Comparison of ENCODE assay signal across 23 cellular contexts in genomic region chr17:41540921-41541625, GRCh38. TPM values are rescaled to one million over a fixed set of nuclear protein-coding genes. Genes with fewer than 3 reads are reported as not detected.
A peak's percentile ranks its signal among the peaks of the same experiment; 100 is the strongest.
DNase-seq lines count a peak whose midpoint lies in the region; ATAC-seq and TF ChIP-seq lines count a peak whose summit lies in the region.
"Had no signal": no experiment of that assay in that cellular context is flagged by ENCODE, and none has a peak within 500 bp of the region (broad histone marks: within the 10 kb centered on the region; RNA-seq: fewer than 3 reads in every experiment).

No MANE protein-coding gene starts in this region.

- H3K18ac ChIP-seq in H9 (ENCODE audit: insufficient read length, low read depth, low read length) = no peak overlapping the region

- intact Hi-C loops in Panc1 (cut with micrococcal nuclease; ENCODE audit: unreplicated experiment) (no loop called here), heart right ventricle (cut with DNase I) (loop anchor here in 4 of 10 donors (1.0 to 10.0 kb wide), 3 partner anchors 626 to 736 kb away; no protein-coding TSS in a partner anchor)

- no peak overlapping the region for H3T11ph ChIP-seq in H9 (ENCODE audit: low read length)

- H3K14ac ChIP-seq in H9 (ENCODE audit: insufficient read depth, low read length) = no peak overlapping the region; the same call in 1 of the 2 replicates

- H3K79me2 ChIP-seq in H9 (ENCODE audit: insufficient read depth, low read length) = no peaks in the 10 kb centered on the region

- WGBS in H9 (ENCODE audit: extremely low coverage, insufficient read length, low lambda C conversion rate) = no CpG with 5 or more reads among the region's 10 CpGs
- WGBS in heart right ventricle, 2 donors = 72 to 73% methylated on average over 10 of the region's 10 CpGs

- no peak overlapping the region for H4K8ac ChIP-seq in H9 (replicated peaks; ENCODE audit: insufficient read length, low read depth, low read length)

- no peak overlapping the region for H3K9ac ChIP-seq in H9 (ENCODE audit: extremely low read depth, insufficient read length, low read length)

- peaks cover 0 to 3% of the 10 kb centered on the region in 2 experiments; a peak in 2 of 5 replicates for H3K9me3 Mint-ChIP-seq in H9
- H3K9me3 Mint-ChIP-seq: activated naive CD4-positive, alpha-beta T cell treated with anti-CD3 and anti-CD28 coated beads for 36 hours had no signal

- no peak overlapping the region for H3K4ac ChIP-seq in H9 (ENCODE audit: low read depth, low read length)

- POLR2A ChIA-PET in Panc1 (lab: Charles Lee) = interaction anchor here (0.5 kb wide), 1 partner anchor 139 kb away, joined by 9 read pairs; no protein-coding TSS in a partner anchor

- peaks cover 6% of the 10 kb centered on the region for H3K27me3 Mint-ChIP-seq in H9 (ENCODE audit: low read depth)

- H3K36me3 Mint-ChIP-seq in H9 (ENCODE audit: insufficient read depth in 1 of 3, low read depth in 3 of 3) = no peaks in the 10 kb centered on the region

- no peak overlapping the region for H3K56ac ChIP-seq in H9 (ENCODE audit: insufficient read length, low read depth, low read length)

- no peak overlapping the region for H4K91ac ChIP-seq in H9 (ENCODE audit: insufficient read length, low read depth, low read length)

- ATAC-seq in Panc1 (no peak), heart right ventricle (no peak), HG03565 (IDR thresholded peaks at IDR 0.05; ENCODE audit: unreplicated experiment) (no peak)

- no peak overlapping the region for H2AFZ ChIP-seq in H9 (ENCODE audit: low read length)

- no peaks in the 10 kb centered on the region for H3K23me2 ChIP-seq in H9 (ENCODE audit: insufficient read length, low read depth, low read length, poor library complexity, severe bottlenecking)

- H3K27me3 ChIP-seq in H9 (ENCODE audit: insufficient read depth, low read length) (no peaks in the 10 kb centered on the region), Panc1 (ENCODE audit: control insufficient read depth, insufficient read depth, low read length) (no peaks in the 10 kb centered on the region), heart right ventricle (peaks cover 0 to 23% (median 15%) of the 10 kb centered on the region in 7 donors)

- no peak overlapping the region for H3K4me3 Mint-ChIP-seq in H9
- H3K4me3 Mint-ChIP-seq: activated naive CD4-positive, alpha-beta T cell treated with anti-CD3 and anti-CD28 coated beads for 36 hours had no signal

- no peaks in the 10 kb centered on the region for H3K79me1 ChIP-seq in H9 (ENCODE audit: insufficient read depth, low read depth, low read length, poor library complexity, severe bottlenecking)

- no peak overlapping the region for H2BK12ac ChIP-seq in H9 (ENCODE audit: insufficient read length, low read depth, low read length)

- H3K4me1 Mint-ChIP-seq in H9 = peaks cover 46 to 68% of the 10 kb centered on the region in 2 experiments

- no peak overlapping the region for H2BK5ac ChIP-seq in H9 (ENCODE audit: insufficient read length, low read length)

- no peak overlapping the region for H2BK120ac ChIP-seq in H9 (ENCODE audit: low read depth, low read length, poor library complexity, severe bottlenecking)

- H2BK20ac ChIP-seq in H9 (ENCODE audit: low read depth, low read length, poor library complexity, severe bottlenecking) = no peak overlapping the region

- no peak overlapping the region for H3K23ac ChIP-seq in H9 (ENCODE audit: insufficient read length, low read depth, low read length)

- H4K20me1 ChIP-seq in H9 (ENCODE audit: control insufficient read depth, insufficient read depth, insufficient read length) = no peaks in the 10 kb centered on the region

- in situ Hi-C loops in Panc1 (cut with HindIII; ENCODE audit: low pct_unique_long_range_greater_than_20kb, low sequenced_read_pairs) = loop anchor here (25.0 kb wide), 1 partner anchor 96 kb away; no protein-coding TSS in a partner anchor

- no peak for TF ChIP-seq CTCF in H9 (conservative IDR thresholded peaks at IDR 0.05)
- no peak for TF ChIP-seq CTCF in Panc1 (IDR thresholded peaks at IDR 0.05)
- no peak for TF ChIP-seq CTCF in heart right ventricle (IDR thresholded peaks at IDR 0.05)

- no peak overlapping the region for H3K27ac ChIP-seq in H9 (ENCODE audit: insufficient read length, low read depth, low read length)
- peak overlapping the region; percentile 77 for H3K27ac ChIP-seq in Panc1 (ENCODE audit: low read length)
- peak overlapping the region; percentile 32 for H3K27ac ChIP-seq in epithelial cell of prostate
- no peak overlapping the region for H3K27ac ChIP-seq in heart right ventricle
- H3K27ac ChIP-seq: SK-N-MC had no signal

- no peak overlapping the region for H2BK15ac ChIP-seq in H9 (ENCODE audit: low read depth, low read length)

- peak overlapping the region; percentile 5 to 52 (median 14); a peak in 2 of 7 replicates for H3K27ac Mint-ChIP-seq in H9
- H3K27ac Mint-ChIP-seq: activated naive CD4-positive, alpha-beta T cell treated with anti-CD3 and anti-CD28 coated beads for 36 hours had no signal

- BruUV-seq in Panc1 (replicated peaks; lab: Mats Ljungman, UMichigan) = no TSS peak

- no peak overlapping the region for H3K4me3 ChIP-seq in Panc1 (ENCODE audit: low read depth in 2 of 2, low read length in 2 of 2)
- H3K4me3 ChIP-seq in heart right ventricle = no peak overlapping the region
- H3K4me3 ChIP-seq: SK-N-MC had no signal

- no peak for DNase-seq in H9
- no peak for DNase-seq in Panc1 (ENCODE audit: low read depth, low spot score)
- no peak for DNase-seq in epithelial cell of prostate (ENCODE audit: low read depth, low spot score)
- peak; percentile 54 for DNase-seq in renal cortical epithelial cell (ENCODE audit: low read depth)
- DNase-seq in heart right ventricle = no peak
- no peak for DNase-seq in NCI-H128 (lab: John Stamatoyannopoulos, UW; ENCODE audit: unreplicated experiment)
- DNase-seq: activated CD4-positive, alpha-beta T cell treated with anti-CD3 and anti-CD28 coated beads for 4 hours; activated naive CD4-positive, alpha-beta T cell treated with anti-CD3 and anti-CD28 coated beads for 36 hours; AML-193; cortex of kidney; DMS 273 treated with DMSO at 0.1 percent for 48 hours; erythroblast; Kasumi-1; midbrain; NCI-H1436 treated with DMSO at 0.1 percent for 48 hours; NCI-H510A treated with DMSO at 0.1 percent for 48 hours; stimulated activated CD4-positive, alpha-beta T cell treated with anti-CD3 and anti-CD28 coated beads, Interleukin-2, amount 100 ng/mL, for 48 hours; T1000 had no signal

- H3K36me3 ChIP-seq in Panc1 (ENCODE audit: control insufficient read depth, insufficient read depth, low read length) (no peaks in the 10 kb centered on the region), heart right ventricle (no peaks in the 10 kb centered on the region)

- H3K4me1 ChIP-seq in H9 (ENCODE audit: insufficient read depth, low read length) = no peaks in the 10 kb centered on the region
- peaks cover 57% of the 10 kb centered on the region for H3K4me1 ChIP-seq in Panc1 (ENCODE audit: control insufficient read depth, insufficient read depth, low read length)
- H3K4me1 ChIP-seq in heart right ventricle = no peaks in the 10 kb centered on the region

- H3K4me2 ChIP-seq in H9 (ENCODE audit: insufficient read depth, insufficient read length, low read length) = no peak overlapping the region

- CTCF ChIA-PET in Panc1 (lab: Charles Lee) = interaction anchor here (1.7 to 2.1 kb wide), 2 partner anchors 8 to 122 kb away, joined by 6 to 9 read pairs; no protein-coding TSS in a partner anchor

- H4K5ac ChIP-seq in H9 (ENCODE audit: insufficient read length, low read depth, low read length) = no peak overlapping the region

- H3K9me3 ChIP-seq in H9 (ENCODE audit: control insufficient read depth, low read depth, low read length) = no peaks in the 10 kb centered on the region
- no peaks in the 10 kb centered on the region for H3K9me3 ChIP-seq in Panc1 (ENCODE audit: control insufficient read depth, insufficient read depth, low read depth, low read length)
- H3K9me3 ChIP-seq in heart right ventricle = no peaks in the 10 kb centered on the region

- no peak overlapping the region for H2AK5ac ChIP-seq in H9 (ENCODE audit: insufficient read length, low read length)

RNA-seq across cellular contexts. Expression of gene KRT19, which starts 13.0 kb away (rescaled TPM):
- total RNA-seq in H9 (2021) (134 and 143 TPM in 2 replicates), Panc1 (2021; ENCODE audit: unreplicated experiment) (2,383 TPM), renal cortical epithelial cell (844 and 5,183 TPM in 2 replicates), heart right ventricle (1 to 10 TPM in 3 of 10 donors, under 1 TPM in 7; 0.37 to 5.7 (median 0.77) TPM)
- 2,812 TPM for polyA plus RNA-seq in Panc1 (2012; ENCODE audit: insufficient read length)
- polyA plus RNA-seq in heart right ventricle = 1 to 10 TPM; 1.2 to 1.7 TPM
- total RNA-seq: activated naive CD4-positive, alpha-beta T cell treated with anti-CD3 and anti-CD28 coated beads for 36 hours had no signal

RNA-seq across cellular contexts. Expression of gene KRT15, which starts 22.4 kb away (rescaled TPM):
- total RNA-seq in H9 (2021) = 0.35 and 0.87 TPM in 2 replicates
- 70.4 TPM for total RNA-seq in Panc1 (2021; ENCODE audit: unreplicated experiment)
- polyA plus RNA-seq in Panc1 (2012; ENCODE audit: insufficient read length) = 88.0 TPM
- 0.99 and 2.8 TPM in 2 replicates for total RNA-seq in renal cortical epithelial cell
- total RNA-seq in heart right ventricle = under 1 TPM in 1 of 10 donors, not detected in 9; 0.07 TPM
- polyA plus RNA-seq in heart right ventricle = under 1 TPM in 1 of 2 donors, not detected in 1; 0.22 TPM
- total RNA-seq: activated naive CD4-positive, alpha-beta T cell treated with anti-CD3 and anti-CD28 coated beads for 36 hours; subcutaneous adipose tissue had no signal

RNA-seq across cellular contexts. Expression of gene KRT9, which starts 30.8 kb away (rescaled TPM):
- total RNA-seq in H9 (2021) (not detected in 2 replicates), Panc1 (2021; ENCODE audit: unreplicated experiment) (not detected), renal cortical epithelial cell (not detected in 2 replicates), heart right ventricle (not detected)
- polyA plus RNA-seq in Panc1 (2012; ENCODE audit: insufficient read length) = not detected
- polyA plus RNA-seq in heart right ventricle = not detected
- total RNA-seq: activated naive CD4-positive, alpha-beta T cell treated with anti-CD3 and anti-CD28 coated beads for 36 hours; glomerular endothelial cell; omental fat pad; subcutaneous adipose tissue had no signal

RNA-seq across cellular contexts. Expression of gene KRT13, which starts 35.7 kb away (rescaled TPM):
- not detected in 2 replicates for total RNA-seq in H9 (2021)
- total RNA-seq in Panc1 (2021; ENCODE audit: unreplicated experiment) = 0.36 TPM
- 3.3 TPM for polyA plus RNA-seq in Panc1 (2012; ENCODE audit: insufficient read length)
- total RNA-seq in renal cortical epithelial cell = not detected in 2 replicates
- not detected for total RNA-seq in heart right ventricle
- polyA plus RNA-seq in heart right ventricle = 1 to 10 TPM in 1 of 2 donors, not detected in 1; 6.7 TPM
- total RNA-seq: activated naive CD4-positive, alpha-beta T cell treated with anti-CD3 and anti-CD28 coated beads for 36 hours; glomerular endothelial cell; subcutaneous adipose tissue had no signal

RNA-seq across cellular contexts. Expression of gene KRT14, which starts 45.6 kb away (rescaled TPM):
- total RNA-seq in H9 (2021) = not detected in 2 replicates
- total RNA-seq in Panc1 (2021; ENCODE audit: unreplicated experiment) = not detected
- polyA plus RNA-seq in Panc1 (2012; ENCODE audit: insufficient read length) = 0.78 TPM
- total RNA-seq in renal cortical epithelial cell = 0.25 and 4.2 TPM in 2 replicates
- total RNA-seq in heart right ventricle = not detected
- polyA plus RNA-seq in heart right ventricle = under 1 TPM in 1 of 2 donors, not detected in 1; 0.30 TPM
- total RNA-seq: activated naive CD4-positive, alpha-beta T cell treated with anti-CD3 and anti-CD28 coated beads for 36 hours; glomerular endothelial cell had no signal

Comparison
In these comparisons a context has a peak if more than half of its experiments do, and no peak if none do; other contexts are left out.
1. H3K27ac ChIP-seq: peak in Panc1 (single experiment) and epithelial cell of prostate (single experiment); none in H9 (single experiment) and heart right ventricle (0 of 10).
2. RNA of gene KRT19, which starts 13.0 kb away (total RNA-seq): 2,383 TPM in Panc1 (single experiment), 844 to 5,183 TPM in renal cortical epithelial cell and 134 to 143 TPM in H9; 0.37 to 5.7 TPM in heart right ventricle; every median in the first group is over 10 times any median in the second.
3. RNA of gene KRT15, which starts 22.4 kb away (total RNA-seq): 70.4 TPM in Panc1 (single experiment); 0.99 to 2.8 TPM in renal cortical epithelial cell, 0.35 to 0.87 TPM in H9 and 0.07 TPM in heart right ventricle; every median in the first group is over 10 times any median in the second.